In genomic region chr11:76642341-76642740, GRCh38 we compare ENCODE assay signal across 14 cellular contexts. TPM values are rescaled to one million over a fixed set of nuclear protein-coding genes. Genes with fewer than 3 reads are reported as not detected.
DNase-seq lines count a peak whose midpoint lies in the region; ATAC-seq lines count a peak whose summit lies in the region.
"Had no signal": no experiment of that assay in that cellular context is flagged by ENCODE, and none has a peak within 500 bp of the region (broad histone marks: within the 10 kb centered on the region; RNA-seq: fewer than 3 reads in every experiment).

No MANE protein-coding gene starts in this region.

- no peak overlapping the region for H3K27ac ChIP-seq in mesendoderm (ENCODE audit: low read depth, low read length)

- H3K4me1 Mint-ChIP-seq in activated naive CD4-positive, alpha-beta T cell treated with anti-CD3 and anti-CD28 coated beads for 36 hours (ENCODE audit: low read depth): peaks cover 6% of the 10 kb centered on the region
- peaks cover 57% of the 10 kb centered on the region for H3K4me1 Mint-ChIP-seq in stimulated activated naive CD8-positive, alpha-beta T cell treated with anti-CD3 and anti-CD28 coated beads, Interleukin-15, amount 100 ng/mL, for 72 hours

- H3K4me3 Mint-ChIP-seq in activated naive CD4-positive, alpha-beta T cell treated with anti-CD3 and anti-CD28 coated beads for 36 hours: no peak overlapping the region
- peak overlapping the region; percentile 36 to 49 for H3K4me3 Mint-ChIP-seq in stimulated activated naive CD8-positive, alpha-beta T cell treated with anti-CD3 and anti-CD28 coated beads, Interleukin-15, amount 100 ng/mL, for 72 hours

- CTCF ChIA-PET in activated naive CD4-positive, alpha-beta T cell treated with anti-CD3 and anti-CD28 coated beads for 36 hours (lab: Charles Lee): no interaction called here

- H3K4me1 ChIP-seq in mesendoderm (ENCODE audit: control insufficient read depth, low read depth, low read length): no peaks in the 10 kb centered on the region
- H3K4me1 ChIP-seq: BE2C had no signal

- H3K56ac ChIP-seq in mesendoderm (ENCODE audit: low read length): no peak overlapping the region

- no peak overlapping the region for H2AK5ac ChIP-seq in mesendoderm (ENCODE audit: low read length)

- no peak overlapping the region for H3K4ac ChIP-seq in mesendoderm (ENCODE audit: low read depth, low read length)

- no peak overlapping the region for H2BK15ac ChIP-seq in mesendoderm (replicated peaks; ENCODE audit: low read depth)

- intact Hi-C loops in activated naive CD4-positive, alpha-beta T cell treated with anti-CD3 and anti-CD28 coated beads for 36 hours (cut with micrococcal nuclease): no loop called here

- H3K36me3 Mint-ChIP-seq in activated naive CD4-positive, alpha-beta T cell treated with anti-CD3 and anti-CD28 coated beads for 36 hours (ENCODE audit: low read depth): no peaks in the 10 kb centered on the region

- peaks cover 27% of the 10 kb centered on the region for H3K27me3 Mint-ChIP-seq in activated naive CD4-positive, alpha-beta T cell treated with anti-CD3 and anti-CD28 coated beads for 36 hours (ENCODE audit: low read depth)
- H3K27me3 Mint-ChIP-seq in stimulated activated naive CD8-positive, alpha-beta T cell treated with anti-CD3 and anti-CD28 coated beads, Interleukin-15, amount 100 ng/mL, for 72 hours: peaks cover 43% of the 10 kb centered on the region

- no peak overlapping the region for H2BK5ac ChIP-seq in mesendoderm (ENCODE audit: low read length)

- H4K5ac ChIP-seq in mesendoderm (ENCODE audit: low read length): no peak overlapping the region

- WGBS in mesendoderm (ENCODE audit: extremely low coverage, insufficient coverage, low lambda C conversion rate): no CpG with 5 or more reads among the region's 8 CpGs

- no peaks in the 10 kb centered on the region for H3K79me2 ChIP-seq in mesendoderm (ENCODE audit: control insufficient read depth, insufficient read depth, low read length)

- H3K4me2 ChIP-seq in mesendoderm (ENCODE audit: low read length): no peak overlapping the region

- peak; percentile 93 for ATAC-seq in stimulated activated naive CD8-positive, alpha-beta T cell treated with anti-CD3 and anti-CD28 coated beads, Interleukin-15, amount 100 ng/mL, for 72 hours
- no peak for ATAC-seq in GM21367 (IDR thresholded peaks at IDR 0.05; ENCODE audit: unreplicated experiment)

- no peak overlapping the region for H4K8ac ChIP-seq in mesendoderm (ENCODE audit: low read depth, low read length)

- H3K23ac ChIP-seq in mesendoderm (ENCODE audit: low read length): no peak overlapping the region

- H3K36me3 ChIP-seq in mesendoderm (ENCODE audit: control insufficient read depth, insufficient read depth, low read length): no peaks in the 10 kb centered on the region
- H3K36me3 ChIP-seq: BE2C had no signal

- H3K18ac ChIP-seq in mesendoderm (ENCODE audit: low read length): no peak overlapping the region

- H3K9ac ChIP-seq in mesendoderm (ENCODE audit: low read length): no peak overlapping the region

- no peak overlapping the region for H3K4me3 ChIP-seq in mesendoderm (ENCODE audit: low read length)
- H3K4me3 ChIP-seq: lung had no signal

- peaks cover 8% of the 10 kb centered on the region for H3K9me3 Mint-ChIP-seq in activated naive CD4-positive, alpha-beta T cell treated with anti-CD3 and anti-CD28 coated beads for 36 hours
- peaks cover 5 to 12% of the 10 kb centered on the region in 2 donors for H3K9me3 Mint-ChIP-seq in stimulated activated naive CD8-positive, alpha-beta T cell treated with anti-CD3 and anti-CD28 coated beads, Interleukin-15, amount 100 ng/mL, for 72 hours

- H3K27ac Mint-ChIP-seq in activated naive CD4-positive, alpha-beta T cell treated with anti-CD3 and anti-CD28 coated beads for 36 hours: peak overlapping the region; percentile 30
- peak overlapping the region; percentile 67 to 87 for H3K27ac Mint-ChIP-seq in stimulated activated naive CD8-positive, alpha-beta T cell treated with anti-CD3 and anti-CD28 coated beads, Interleukin-15, amount 100 ng/mL, for 72 hours

- H3K79me1 ChIP-seq in mesendoderm (ENCODE audit: low read length): no peaks in the 10 kb centered on the region

- DNase-seq in activated naive CD4-positive, alpha-beta T cell treated with anti-CD3 and anti-CD28 coated beads for 36 hours: peak; percentile 65
- DNase-seq in activated naive CD4-positive, alpha-beta T cell treated with anti-CD3 and anti-CD28 coated beads, Interleukin-2, amount 50 U/mL, for 16 hours: no peak
- DNase-seq in activated T-cell treated with anti-CD3 and anti-CD28 coated beads for 4 hours (peak; percentile 21), mesendoderm (peak; percentile 32), NCI-H2029 (lab: John Stamatoyannopoulos, UW) (no peak), glomerular visceral epithelial cell (ENCODE audit: extremely low spot score) (no peak)
- DNase-seq in stimulated activated naive CD8-positive, alpha-beta T cell treated with anti-CD3 and anti-CD28 coated beads, Interleukin-15, amount 100 ng/mL, for 72 hours: peak; percentile 47 to 62
- DNase-seq: BE2C, cortex of kidney, DND-41, NCI-H2081, nucleus accumbens had no signal

- no peaks in the 10 kb centered on the region for H3K27me3 ChIP-seq in mesendoderm (ENCODE audit: insufficient read depth, low read length, poor library complexity)
- H3K27me3 ChIP-seq: BE2C had no signal

- no peak overlapping the region for H2BK120ac ChIP-seq in mesendoderm (ENCODE audit: low read depth, low read length)

RNA-seq across cellular contexts. Expression of gene LRRC32, which starts 28.2 kb away (rescaled TPM):
- total RNA-seq in activated naive CD4-positive, alpha-beta T cell treated with anti-CD3 and anti-CD28 coated beads for 36 hours: 1 to 10 TPM; 2.5 to 3.0 TPM
- polyA plus RNA-seq in mesendoderm (2013, experiment 1 of 2): 0.76 TPM
- 0.84 TPM for polyA plus RNA-seq in mesendoderm (2013, experiment 2 of 2)

Comparison
In these comparisons a context has a peak if more than half of its experiments do, and no peak if none do; other contexts are left out.
1. DNase-seq: peak in activated naive CD4-positive, alpha-beta T cell treated with anti-CD3 and anti-CD28 coated beads for 36 hours (single experiment), activated T-cell treated with anti-CD3 and anti-CD28 coated beads for 4 hours (single experiment), mesendoderm (single experiment) and stimulated activated naive CD8-positive, alpha-beta T cell treated with anti-CD3 and anti-CD28 coated beads, Interleukin-15, amount 100 ng/mL, for 72 hours (2 of 2); none in activated naive CD4-positive, alpha-beta T cell treated with anti-CD3 and anti-CD28 coated beads, Interleukin-2, amount 50 U/mL, for 16 hours (single experiment), NCI-H2029 (single experiment) and glomerular visceral epithelial cell (single experiment).